ENCODE assay signal across 8 cellular contexts in genomic region chrX:47803103-47803502, GRCh38. TPM values are rescaled to one million over a fixed set of nuclear protein-coding genes. Genes with fewer than 3 reads are reported as not detected.
DNase-seq lines count a peak whose midpoint lies in the region; ATAC-seq and TF ChIP-seq lines count a peak whose summit lies in the region.
"Not testable (repeated sequence)": the region's sequence is repeated elsewhere in the genome, so short reads cannot be mapped to it uniquely, and the experiment has no call there.

No MANE protein-coding gene starts in this region.

- H3K4me3 Mint-ChIP-seq in WTC11 (0 out of 2 replicates have a peak overlapping the region, but pooled peaks have one; percentile 24), type B pancreatic cell (peak overlapping the region; percentile 34)

- peak; percentile 91 for DNase-seq in DMS53 (lab: John Stamatoyannopoulos, UW)
- DNase-seq in MG63; WTC11 (ENCODE audit: low spot score); Right ventricle myocardium inferior (ENCODE audit: missing footprints); left lung; type B pancreatic cell (ENCODE audit: extremely low spot score, unreplicated experiment): not testable (repeated sequence)
- DNase-seq in NCI-H2107 (lab: John Stamatoyannopoulos, UW) = peak; percentile 2
- peak; percentile 27 for DNase-seq in NCI-H748 treated with DMSO at 0.1 percent for 48 hours (lab: John Stamatoyannopoulos, UW)

- H3K4me3 ChIP-seq in MG63 = peak overlapping the region; percentile 44
- H3K4me3 ChIP-seq in left lung = not testable (repeated sequence)

- not testable (repeated sequence) for TF ChIP-seq CTCF in WTC11 (IDR thresholded peaks at IDR 0.05); left lung (IDR thresholded peaks at IDR 0.05); type B pancreatic cell (conservative IDR thresholded peaks at IDR 0.05)

- H3K36me3 ChIP-seq in MG63, left lung: not testable (repeated sequence)

- intact Hi-C loops in Right ventricle myocardium inferior (cut with DNase I); left lung (cut with DNase I): not testable (repeated sequence)

- not testable (repeated sequence) for ATAC-seq in WTC11
- peak; percentile 63 for ATAC-seq in Right ventricle myocardium inferior
- ATAC-seq in left lung = peak; percentile 68

- H3K9me3 Mint-ChIP-seq in WTC11, type B pancreatic cell: not testable (repeated sequence)

- H3K36me3 Mint-ChIP-seq in WTC11, type B pancreatic cell: not testable (repeated sequence)

- H3K4me1 Mint-ChIP-seq in WTC11 = peaks cover 25% of the 10 kb centered on the region
- not testable (repeated sequence) for H3K4me1 Mint-ChIP-seq in type B pancreatic cell (ENCODE audit: unreplicated experiment)

- H3K27me3 Mint-ChIP-seq in WTC11 (ENCODE audit: low read depth); type B pancreatic cell: not testable (repeated sequence)

- CTCF ChIA-PET in WTC11 (lab: Charles Lee) = interaction anchor here (1.3 kb wide), 1 partner anchor 34 kb away, joined by 3 read pairs; the partner anchor contains the start of gene ZNF81

- not testable (repeated sequence) for H3K9me3 ChIP-seq in MG63, left lung

- not testable (repeated sequence) for H3K27ac ChIP-seq in left lung

- POLR2A ChIA-PET in WTC11 (lab: Charles Lee) = not testable (repeated sequence)

- not testable (repeated sequence) for H3K27ac Mint-ChIP-seq in WTC11
- H3K27ac Mint-ChIP-seq in type B pancreatic cell = peak overlapping the region; percentile 50

- not testable (repeated sequence) for H3K27me3 ChIP-seq in MG63, left lung

- H3K4me1 ChIP-seq in left lung = not testable (repeated sequence)

RNA-seq across cellular contexts. Expression of gene ZNF81, which starts 33.6 kb away (rescaled TPM):
- 1.6 and 4.3 TPM in 2 replicates for total RNA-seq in MG63 (2014; rRNA removed; shearing (Covaris generic); ENCODE audit: low replicate concordance)
- 8.9 to 12.0 TPM (median 11.9 TPM) in 3 replicates for total RNA-seq in WTC11 (2021)
- total RNA-seq in Right ventricle myocardium inferior = 5.0 TPM
- 10 to 100 TPM in 1 of 2 donors, 1 to 10 TPM in 1; 8.5 to 12.3 TPM for total RNA-seq in left lung
- 5.7 and 15.4 TPM in 2 replicates for total RNA-seq in type B pancreatic cell (ENCODE audit: low replicate concordance)
